ENCODE assay signal across 1 cellular context in genomic region chr15:89460048-89460447, GRCh38.
TF ChIP-seq lines count a peak whose summit lies in the region.

No MANE protein-coding gene starts in this region.

TF ChIP-seq in GM23338, 12 proteins besides CTCF, POLR2A, EP300 and RAD21 (continued from another document):
- no peak for TF ChIP-seq REST (IDR thresholded peaks at IDR 0.05; ENCODE audit: unreplicated experiment)
